Comparison of ENCODE assay signal across 16 cellular contexts in genomic region chr18:12460874-12461273, GRCh38. TPM values are rescaled to one million over a fixed set of nuclear protein-coding genes. Genes with fewer than 3 reads are reported as not detected.
A peak's percentile ranks its signal among the peaks of the same experiment; 100 is the strongest.
DNase-seq lines count a peak whose midpoint lies in the region; ATAC-seq, FAIRE-seq and TF ChIP-seq lines count a peak whose summit lies in the region.
"Had no signal": no experiment of that assay in that cellular context is flagged by ENCODE, and none has a peak within 500 bp of the region (broad histone marks: within the 10 kb centered on the region; RNA-seq: fewer than 3 reads in every experiment).

No MANE protein-coding gene starts in this region.

- H3K36me3 ChIP-seq in BE2C (no peaks in the 10 kb centered on the region), SK-N-SH (replicated peaks in 1 of 2; ENCODE audit: control insufficient read depth in 1 of 2, insufficient read depth in 2 of 2, low read length in 1 of 2) (peaks cover 9 to 29% of the 10 kb centered on the region in 2 experiments), endothelial cell of umbilical vein (ENCODE audit: control insufficient read depth in 2 of 2, extremely low read depth in 1 of 2, insufficient read depth in 2 of 2, low read length in 2 of 2) (peaks cover 3 to 13% of the 10 kb centered on the region in 2 experiments), right lobe of liver (no peaks in the 10 kb centered on the region)

- intact Hi-C loops in endothelial cell of umbilical vein (cut with micrococcal nuclease) (loop anchor here (10.0 kb wide), 1 partner anchor 194 kb away; the partner anchor contains the start of gene SPIRE1), right lobe of liver (cut with DNase I) (no loop called here)

- no peaks in the 10 kb centered on the region for H3F3A ChIP-seq in SK-N-SH (replicated peaks; ENCODE audit: insufficient read depth)

- ATAC-seq in right lobe of liver (peak; percentile 85 to 96 (median 96)), GM19467 (IDR thresholded peaks at IDR 0.05; ENCODE audit: unreplicated experiment) (no peak)

- no TSS peak for BruUV-seq in endothelial cell of umbilical vein (replicated peaks; lab: Mats Ljungman, UMichigan)

- no peaks in the 10 kb centered on the region for H3K4me1 ChIP-seq in BE2C
- peaks cover 0 to 9% of the 10 kb centered on the region in 2 experiments; a peak in 1 of 4 replicates for H3K4me1 ChIP-seq in SK-N-SH (ENCODE audit: control insufficient read depth in 1 of 2, insufficient read depth in 2 of 2, low read depth in 1 of 2, low read length in 1 of 2)
- H3K4me1 ChIP-seq in endothelial cell of umbilical vein (ENCODE audit: control insufficient read depth, extremely low read depth, insufficient read depth, low read length), result peaks cover 46% of the 10 kb centered on the region
- no peaks in the 10 kb centered on the region for H3K4me1 ChIP-seq in right lobe of liver

- POLR2A ChIA-PET in SK-N-SH (lab: Yijun Ruan, JAX) (interaction anchor here (1.2 kb wide), 1 partner anchor 19 kb away, joined by 3 read pairs; no protein-coding TSS in a partner anchor), endothelial cell of umbilical vein (lab: Charles Lee) (interaction anchor here (0.7 kb wide), 2 partner anchors 14 to 423 kb away, joined by 3 to 5 read pairs; no protein-coding TSS in a partner anchor)

- FAIRE-seq in endothelial cell of umbilical vein (lab: Jason Lieb, UNC), result peak; percentile 80
- FAIRE-seq: astrocyte had no signal

- H2AFZ ChIP-seq in SK-N-SH (ENCODE audit: low read depth), result no peak overlapping the region
- H2AFZ ChIP-seq in endothelial cell of umbilical vein (ENCODE audit: low read depth, low read length), result no peak overlapping the region
- H2AFZ ChIP-seq: PC-9 had no signal

- TF ChIP-seq CTCF in BE2C (IDR thresholded peaks at IDR 0.05; ENCODE audit: low read depth, low read length) (no peak), SK-N-SH (IDR thresholded peaks at IDR 0.05) (no peak), endothelial cell of umbilical vein (IDR thresholded peaks at IDR 0.05; ENCODE audit: extremely low read depth in 1 of 2, insufficient read depth in 1 of 2, low read depth in 1 of 2, low read length in 2 of 2) (no peak), right lobe of liver (IDR thresholded peaks at IDR 0.05) (no peak), GM20000 (IDR thresholded peaks at IDR 0.05; ENCODE audit: extremely low read depth, missing control alignments) (no peak)

- peak overlapping the region in 1 of 2 experiments; percentile 74; a peak in 2 of 4 replicates for H3K27ac ChIP-seq in SK-N-SH (ENCODE audit: low read depth in 2 of 2, low read length in 1 of 2)
- peak overlapping the region; percentile 7 for H3K27ac ChIP-seq in endothelial cell of umbilical vein (ENCODE audit: insufficient read depth, low read depth, low read length)
- H3K27ac ChIP-seq in right lobe of liver, result peak overlapping the region in 1 of 3 donors; percentile 34
- H3K27ac ChIP-seq: PC-9 had no signal

- H4K20me1 ChIP-seq in SK-N-SH (ENCODE audit: insufficient read depth) (no peaks in the 10 kb centered on the region), endothelial cell of umbilical vein (replicated peaks; ENCODE audit: control insufficient read depth, extremely low read depth, insufficient read depth, low read length) (no peaks in the 10 kb centered on the region)

- DNase-seq in BE2C, result peak; percentile 21
- DNase-seq in SK-N-SH, result peak; percentile 32
- peak; percentile 94 for DNase-seq in endothelial cell of umbilical vein (ENCODE audit: low read depth, low spot score)
- DNase-seq in right lobe of liver, result peak; percentile 40 to 58 (median 54)
- DNase-seq in activated CD4-positive, alpha-beta T cell treated with anti-CD3 and anti-CD28 coated beads, Interleukin-2, amount 50 U/mL, for 4 hours, result no peak
- DNase-seq in DMS 273 treated with DMSO at 0.1 percent for 48 hours (lab: John Stamatoyannopoulos, UW), result no peak
- no peak for DNase-seq in GM20000 (ENCODE audit: low spot score)
- DNase-seq: activated CD4-positive, alpha-beta T cell treated with anti-CD3 and anti-CD28 coated beads, Interleukin-2, amount 10 ng/mL, durations not matched to agents 7 days and 5 days; mammary epithelial cell; NCI-H1694 treated with DMSO at 0.1 percent for 48 hours; NCI-H524 treated with DMSO at 0.1 percent for 48 hours; occipital lobe; PC-9; T-helper 2 cell had no signal

- TF ChIP-seq EP300 in SK-N-SH (IDR thresholded peaks at IDR 0.05; ENCODE audit: borderline replicate concordance in 1 of 2, low read depth in 1 of 2, low read length in 1 of 2), result no peak

- H3K9me2 ChIP-seq in SK-N-SH, result no peaks in the 10 kb centered on the region

- H3K79me2 ChIP-seq in SK-N-SH (ENCODE audit: insufficient read depth), result no peaks in the 10 kb centered on the region
- H3K79me2 ChIP-seq in endothelial cell of umbilical vein (ENCODE audit: control insufficient read depth, insufficient read depth, low read length), result peaks cover 1% of the 10 kb centered on the region

- no peak overlapping the region for H3K4me3 ChIP-seq in BE2C (ENCODE audit: low read depth, low read length)
- no peak overlapping the region for H3K4me3 ChIP-seq in SK-N-SH (ENCODE audit: low read depth in 2 of 2, low read length in 1 of 2)
- H3K4me3 ChIP-seq in endothelial cell of umbilical vein (replicated peaks in 1 of 3; ENCODE audit: insufficient read depth in 1 of 3, low read depth in 1 of 3, low read length in 3 of 3), result no peak overlapping the region
- no peak overlapping the region for H3K4me3 ChIP-seq in right lobe of liver
- H3K4me3 ChIP-seq: PC-9 had no signal

- TF ChIP-seq POLR2A in endothelial cell of umbilical vein (IDR thresholded peaks at IDR 0.05; ENCODE audit: low read depth, low read length), result no peak
- TF ChIP-seq POLR2A in right lobe of liver (IDR thresholded peaks at IDR 0.05), result no peak

- CTCF ChIA-PET in SK-N-SH (lab: Yijun Ruan, JAX) (interaction anchor here (1.3 to 1.5 kb wide), 2 partner anchors 16 to 27 kb away, joined by 3 to 4 read pairs; no protein-coding TSS in a partner anchor), endothelial cell of umbilical vein (lab: Charles Lee) (interaction anchor here (1.0 to 1.9 kb wide), 6 partner anchors 9 to 196 kb away, joined by 3 to 5 read pairs (median 4); no protein-coding TSS in a partner anchor)

- H3K4me2 ChIP-seq in SK-N-SH, result no peak overlapping the region
- H3K4me2 ChIP-seq in endothelial cell of umbilical vein (ENCODE audit: insufficient read depth, low read length), result peak overlapping the region; percentile 41
- H3K4me2 ChIP-seq: PC-9 had no signal

- H3K9me3 ChIP-seq in BE2C, result no peaks in the 10 kb centered on the region
- H3K9me3 ChIP-seq in SK-N-SH, result no peaks in the 10 kb centered on the region
- no peaks in the 10 kb centered on the region for H3K9me3 ChIP-seq in endothelial cell of umbilical vein (replicated peaks; ENCODE audit: control insufficient read depth, insufficient read depth, low read length)
- no peaks in the 10 kb centered on the region for H3K9me3 ChIP-seq in right lobe of liver

- dilution Hi-C loops in endothelial cell of umbilical vein (cut with MboI; ENCODE audit: extremely low pct_ligation_motif_present, low sequenced_read_pairs), result no loop called here

- H3K9me1 ChIP-seq in endothelial cell of umbilical vein (replicated peaks; ENCODE audit: control insufficient read depth, extremely low read depth, insufficient read depth, low read length), result no peaks in the 10 kb centered on the region

- H3K27me3 ChIP-seq in BE2C, result no peaks in the 10 kb centered on the region
- H3K27me3 ChIP-seq in SK-N-SH (ENCODE audit: insufficient read depth), result no peaks in the 10 kb centered on the region
- H3K27me3 ChIP-seq in endothelial cell of umbilical vein (ENCODE audit: control insufficient read depth in 2 of 2, insufficient read depth in 2 of 2, low read length in 2 of 2), result no peaks in the 10 kb centered on the region
- no peaks in the 10 kb centered on the region for H3K27me3 ChIP-seq in right lobe of liver

- 76% methylated on average over 5 of the region's 5 CpGs for WGBS in SK-N-SH (ENCODE audit: low lambda C conversion rate)
- WGBS in right lobe of liver (ENCODE audit: insufficient coverage, low coverage, low lambda C conversion rate, missing lambda C conversion rate), result 35% methylated on average over 5 of the region's 5 CpGs

- no peak overlapping the region for H3K9ac ChIP-seq in SK-N-SH
- H3K9ac ChIP-seq in endothelial cell of umbilical vein (replicated peaks; ENCODE audit: extremely low read depth, insufficient read depth, low read length), result no peak overlapping the region

- TF ChIP-seq RAD21 in SK-N-SH (IDR thresholded peaks at IDR 0.05; ENCODE audit: low read length), result no peak

TF ChIP-seq in SK-N-SH, 30 proteins besides CTCF, POLR2A, EP300 and RAD21:
- TF ChIP-seq POLR2AphosphoS5 (IDR thresholded peaks at IDR 0.05; ENCODE audit: low read depth, low read length) (no peak), EZH2phosphoT487 (IDR thresholded peaks at IDR 0.05; ENCODE audit: borderline replicate concordance, low read depth) (no peak)

TF ChIP-seq in endothelial cell of umbilical vein, 7 proteins besides CTCF, POLR2A, EP300 and RAD21 (continues in another document):
- TF ChIP-seq, protein P1, sequence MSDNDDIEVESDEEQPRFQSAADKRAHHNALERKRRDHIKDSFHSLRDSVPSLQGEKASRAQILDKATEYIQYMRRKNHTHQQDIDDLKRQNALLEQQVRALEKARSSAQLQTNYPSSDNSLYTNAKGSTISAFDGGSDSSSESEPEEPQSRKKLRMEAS (IDR thresholded peaks at IDR 0.05; ENCODE audit: insufficient read depth, insufficient read length), result no peak
- TF ChIP-seq EZH2 (IDR thresholded peaks at IDR 0.05; ENCODE audit: borderline replicate concordance, low read depth, low read length, severe bottlenecking), result no peak
- peak; percentile 51 for TF ChIP-seq JUN (IDR thresholded peaks at IDR 0.05; ENCODE audit: borderline replicate concordance, insufficient read depth, insufficient read length, low read depth)
- peak; percentile 78 for TF ChIP-seq FOS (IDR thresholded peaks at IDR 0.05; ENCODE audit: borderline replicate concordance, insufficient read depth, low read length)
- TF ChIP-seq GATA2 (IDR thresholded peaks at IDR 0.05; ENCODE audit: insufficient read depth, insufficient read length, low read depth, low read length), result peak; percentile 76
- TF ChIP-seq POLR2AphosphoS5 (IDR thresholded peaks at IDR 0.05; ENCODE audit: insufficient read depth, low read depth, low read length), result peak; percentile 79

RNA-seq across cellular contexts. Expression of gene PRELID3A, which starts 53.1 kb away (rescaled TPM):
- polyA plus RNA-seq in BE2C (2012; ENCODE audit: insufficient read depth, insufficient read length, low read depth), result 4.1 TPM
- 15.3 and 19.7 TPM in 2 replicates for polyA plus RNA-seq in SK-N-SH (2012; rRNA removed)
- 14.5 and 14.8 TPM in 2 replicates for polyA plus RNA-seq in SK-N-SH (2012; cell fraction: cytosol; rRNA removed)
- polyA plus RNA-seq in SK-N-SH (2012; cell fraction: nucleus; rRNA removed), result 32.9 and 57.3 TPM in 2 replicates
- total RNA-seq in endothelial cell of umbilical vein, result 8.6 and 10.7 TPM in 2 replicates
- 4.3 and 5.1 TPM in 2 replicates for polyA plus RNA-seq in endothelial cell of umbilical vein
- polyA plus RNA-seq in endothelial cell of umbilical vein (2011; cell fraction: cytosol; rRNA removed), result 6.7 and 7.2 TPM in 2 replicates
- 26.0 and 32.8 TPM in 2 replicates for polyA plus RNA-seq in endothelial cell of umbilical vein (2011; cell fraction: nucleus; rRNA removed)
- 4.1 and 6.9 TPM in 2 replicates for polyA plus RNA-seq in endothelial cell of umbilical vein (2012)
- 1.0 and 3.9 TPM in 2 replicates for polyA minus RNA-seq in endothelial cell of umbilical vein
- polyA minus RNA-seq in endothelial cell of umbilical vein (2011; cell fraction: cytosol; rRNA and poly(A)+ RNA removed), result 1.9 TPM
- polyA minus RNA-seq in endothelial cell of umbilical vein (2011; cell fraction: nucleus; rRNA and poly(A)+ RNA removed), result 4.2 and 5.0 TPM in 2 replicates
- under 1 TPM in 4 of 6 experiments, not detected in 2; 0.19 to 0.62 (median 0.32) TPM for total RNA-seq in right lobe of liver

Comparison
In these comparisons a context has a peak if more than half of its experiments do, and no peak if none do; other contexts are left out.
1. DNase-seq: peak in BE2C (single experiment), SK-N-SH (single experiment), endothelial cell of umbilical vein (single experiment) and right lobe of liver (3 of 3); none in activated CD4-positive, alpha-beta T cell treated with anti-CD3 and anti-CD28 coated beads, Interleukin-2, amount 50 U/mL, for 4 hours (0 of 2), DMS 273 treated with DMSO at 0.1 percent for 48 hours (single experiment) and GM20000 (single experiment).